ENCODE assay signal across 11 cellular contexts in genomic region chr18:9380571-9381390, GRCh38. TPM values are rescaled to one million over a fixed set of nuclear protein-coding genes. Genes with fewer than 3 reads are reported as not detected.
A peak's percentile ranks its signal among the peaks of the same experiment; 100 is the strongest.
DNase-seq lines count a peak whose midpoint lies in the region; ATAC-seq and TF ChIP-seq lines count a peak whose summit lies in the region.
"Had no signal": no experiment of that assay in that cellular context is flagged by ENCODE, and none has a peak within 500 bp of the region (broad histone marks: within the 10 kb centered on the region; RNA-seq: fewer than 3 reads in every experiment).

No MANE protein-coding gene starts in this region.

- no peaks in the 10 kb centered on the region for H3K79me2 ChIP-seq in fibroblast of lung (ENCODE audit: control insufficient read depth, insufficient read depth, low read length)
- peaks cover 5% of the 10 kb centered on the region for H3K79me2 ChIP-seq in smooth muscle cell (ENCODE audit: low read depth)

- DNase-seq in HAP-1 (ENCODE audit: low spot score in 2 of 2) = peak; percentile 83 to 91
- peak; percentile 87 for DNase-seq in NCI-H446 treated with DMSO at 0.1 percent for 48 hours (lab: John Stamatoyannopoulos, UW)
- DNase-seq in fibroblast of lung (ENCODE audit: low read depth in 2 of 2) = peak; percentile 57 to 78
- no peak for DNase-seq in smooth muscle cell (lab: John Stamatoyannopoulos, UW; ENCODE audit: unreplicated experiment)
- DNase-seq in CD4-positive, alpha-beta memory T cell = no peak
- DNase-seq in stimulated activated CD8-positive, alpha-beta memory T cell treated with anti-CD3 and anti-CD28 coated beads, Interleukin-4, amount 100 ng/mL, for 48 hours = no peak
- DNase-seq: NCI-H226, spleen had no signal

- no peaks in the 10 kb centered on the region for H4K20me1 ChIP-seq in fibroblast of lung (ENCODE audit: control insufficient read depth, extremely low read depth, insufficient read depth, low read length)
- no peaks in the 10 kb centered on the region for H4K20me1 ChIP-seq in smooth muscle cell (ENCODE audit: low read depth)

- H3K27ac Mint-ChIP-seq in CD4-positive, alpha-beta memory T cell = no peak overlapping the region

- H3K36me3 Mint-ChIP-seq in CD4-positive, alpha-beta memory T cell = peaks cover 3 to 6% of the 10 kb centered on the region in 2 donors

- H3K4me2 ChIP-seq in fibroblast of lung (ENCODE audit: extremely low read depth, insufficient read depth, low read length) = no peak overlapping the region
- H3K4me2 ChIP-seq in smooth muscle cell = no peak overlapping the region

- in situ Hi-C loops in HAP-1 (cut with MboI; ENCODE audit: low sequenced_read_pairs) = no loop called here

- no peak overlapping the region for H3K4me3 ChIP-seq in HAP-1
- no peak overlapping the region for H3K4me3 ChIP-seq in fibroblast of lung (replicated peaks in 1 of 4; ENCODE audit: control extremely low read depth in 1 of 4, insufficient read depth in 1 of 4, low read depth in 3 of 4, low read length in 4 of 4)
- H3K4me3 ChIP-seq in smooth muscle cell = no peak overlapping the region
- no peak overlapping the region for H3K4me3 ChIP-seq in CD4-positive, alpha-beta memory T cell (ENCODE audit: low read length in 2 of 2)
- H3K4me3 ChIP-seq: SK-N-MC, spleen had no signal

- no peaks in the 10 kb centered on the region for H3K36me3 ChIP-seq in HAP-1 (replicated peaks)
- no peaks in the 10 kb centered on the region for H3K36me3 ChIP-seq in fibroblast of lung (ENCODE audit: control insufficient read depth, insufficient read depth, low read length)
- H3K36me3 ChIP-seq in smooth muscle cell (ENCODE audit: low read depth) = no peaks in the 10 kb centered on the region
- no peaks in the 10 kb centered on the region for H3K36me3 ChIP-seq in CD4-positive, alpha-beta memory T cell (ENCODE audit: insufficient read depth, low read length)
- H3K36me3 ChIP-seq: spleen had no signal

- H3K9ac ChIP-seq in fibroblast of lung (ENCODE audit: insufficient read depth, low read length) = no peak overlapping the region
- H3K9ac ChIP-seq in smooth muscle cell (ENCODE audit: low read depth) = no peak overlapping the region

- H3K27me3 Mint-ChIP-seq in CD4-positive, alpha-beta memory T cell = no peaks in the 10 kb centered on the region

- H3K27ac ChIP-seq in fibroblast of lung (ENCODE audit: insufficient read depth, low read length) = no peak overlapping the region
- H3K27ac ChIP-seq in smooth muscle cell (ENCODE audit: low read depth) = peak overlapping the region; percentile 1
- no peak overlapping the region for H3K27ac ChIP-seq in CD4-positive, alpha-beta memory T cell (ENCODE audit: low read depth, low read length)
- H3K27ac ChIP-seq: SK-N-MC had no signal

- peaks cover 19% of the 10 kb centered on the region for H3K4me1 ChIP-seq in HAP-1
- H3K4me1 ChIP-seq in fibroblast of lung (ENCODE audit: control insufficient read depth, extremely low read depth, insufficient read depth, low read length) = no peaks in the 10 kb centered on the region
- peaks cover 10% of the 10 kb centered on the region for H3K4me1 ChIP-seq in smooth muscle cell (ENCODE audit: low read depth)
- no peaks in the 10 kb centered on the region for H3K4me1 ChIP-seq in CD4-positive, alpha-beta memory T cell (ENCODE audit: insufficient read depth, low read length)
- H3K4me1 ChIP-seq: spleen had no signal

- H2AFZ ChIP-seq in fibroblast of lung (ENCODE audit: low read length) (no peak overlapping the region), smooth muscle cell (ENCODE audit: low read depth) (no peak overlapping the region)

- H3K9me3 ChIP-seq in HAP-1 (no peaks in the 10 kb centered on the region), fibroblast of lung (ENCODE audit: control insufficient read depth, insufficient read depth, low read depth, low read length) (no peaks in the 10 kb centered on the region), smooth muscle cell (replicated peaks; ENCODE audit: low read depth) (no peaks in the 10 kb centered on the region)
- H3K9me3 ChIP-seq in CD4-positive, alpha-beta memory T cell (ENCODE audit: control insufficient read depth in 1 of 2, low read length in 2 of 2) = no peaks in the 10 kb centered on the region

- intact Hi-C loops in CD4-positive, alpha-beta memory T cell (cut with micrococcal nuclease) = no loop called here

- no peak for ATAC-seq in GM21723 (IDR thresholded peaks at IDR 0.05; ENCODE audit: unreplicated experiment)
- no peak for ATAC-seq in HG02610 (IDR thresholded peaks at IDR 0.05; ENCODE audit: unreplicated experiment)

- WGBS in smooth muscle cell (ENCODE audit: low lambda C conversion rate) = 59% methylated on average over 4 of the region's 4 CpGs

- CTCF ChIA-PET in CD4-positive, alpha-beta memory T cell (lab: Charles Lee; ENCODE audit: partially characterized antibody) = interaction anchor here (1.3 kb wide), 1 partner anchor 684 kb away, joined by 3 read pairs; no protein-coding TSS in a partner anchor

- H3K9me3 Mint-ChIP-seq in CD4-positive, alpha-beta memory T cell = peaks cover 0 to 5% (median under 1%) of the 10 kb centered on the region in 8 donors

- TF ChIP-seq CTCF in fibroblast of lung (conservative IDR thresholded peaks at IDR 0.05 in 1 of 2, IDR thresholded peaks at IDR 0.05 in 1 of 2; ENCODE audit: low read depth in 1 of 2, low read length in 2 of 2) (no peak), smooth muscle cell (IDR thresholded peaks at IDR 0.05; ENCODE audit: borderline replicate concordance, insufficient read depth, poor library complexity, severe bottlenecking) (no peak)

- no peak overlapping the region for H3K4me3 Mint-ChIP-seq in CD4-positive, alpha-beta memory T cell

- POLR2A ChIA-PET in CD4-positive, alpha-beta memory T cell (lab: Charles Lee; ENCODE audit: partially characterized antibody) = no interaction called here

- H3F3A ChIP-seq in smooth muscle cell (ENCODE audit: low read depth) = peaks cover 3% of the 10 kb centered on the region

- H3K4me1 Mint-ChIP-seq in CD4-positive, alpha-beta memory T cell = no peaks in the 10 kb centered on the region

- no peaks in the 10 kb centered on the region for H3K27me3 ChIP-seq in HAP-1 (ENCODE audit: low read depth)
- no peaks in the 10 kb centered on the region for H3K27me3 ChIP-seq in fibroblast of lung (ENCODE audit: control insufficient read depth, insufficient read depth, low read length)
- no peaks in the 10 kb centered on the region for H3K27me3 ChIP-seq in smooth muscle cell (ENCODE audit: low read depth)
- H3K27me3 ChIP-seq in CD4-positive, alpha-beta memory T cell (ENCODE audit: insufficient read depth, low read length) = no peaks in the 10 kb centered on the region
- H3K27me3 ChIP-seq: spleen had no signal

RNA-seq across cellular contexts. Expression of gene TWSG1, which starts 46.2 kb away (rescaled TPM):
- 170 and 216 TPM in 2 replicates for total RNA-seq in fibroblast of lung
- 171 and 188 TPM in 2 replicates for polyA plus RNA-seq in fibroblast of lung
- 107 and 118 TPM in 2 replicates for polyA plus RNA-seq in fibroblast of lung (2012)
- polyA minus RNA-seq in fibroblast of lung (ENCODE audit: low replicate concordance) = 120 and 175 TPM in 2 replicates
- total RNA-seq in smooth muscle cell = 104 and 148 TPM in 2 replicates
- polyA plus RNA-seq in smooth muscle cell = 49.9 and 71.4 TPM in 2 replicates
- total RNA-seq in CD4-positive, alpha-beta memory T cell = 1 to 10 TPM; 5.1 to 6.0 TPM
- polyA plus RNA-seq in CD4-positive, alpha-beta memory T cell = 1 to 10 TPM; 4.1 to 4.8 TPM

Comparison
In these comparisons a context has a peak if more than half of its experiments do, and no peak if none do; other contexts are left out.
1. DNase-seq: peak in HAP-1 (2 of 2), NCI-H446 treated with DMSO at 0.1 percent for 48 hours (single experiment) and fibroblast of lung (2 of 2); none in smooth muscle cell (single experiment), CD4-positive, alpha-beta memory T cell (0 of 5) and stimulated activated CD8-positive, alpha-beta memory T cell treated with anti-CD3 and anti-CD28 coated beads, Interleukin-4, amount 100 ng/mL, for 48 hours (single experiment).
2. RNA of gene TWSG1, which starts 46.2 kb away (total RNA-seq): 170 to 216 TPM in fibroblast of lung and 104 to 148 TPM in smooth muscle cell; 5.1 to 6.0 TPM in CD4-positive, alpha-beta memory T cell; every median in the first group is over 10 times any median in the second.